8 cellular contexts compared by ENCODE assay signal in the genomic region with DNA sequence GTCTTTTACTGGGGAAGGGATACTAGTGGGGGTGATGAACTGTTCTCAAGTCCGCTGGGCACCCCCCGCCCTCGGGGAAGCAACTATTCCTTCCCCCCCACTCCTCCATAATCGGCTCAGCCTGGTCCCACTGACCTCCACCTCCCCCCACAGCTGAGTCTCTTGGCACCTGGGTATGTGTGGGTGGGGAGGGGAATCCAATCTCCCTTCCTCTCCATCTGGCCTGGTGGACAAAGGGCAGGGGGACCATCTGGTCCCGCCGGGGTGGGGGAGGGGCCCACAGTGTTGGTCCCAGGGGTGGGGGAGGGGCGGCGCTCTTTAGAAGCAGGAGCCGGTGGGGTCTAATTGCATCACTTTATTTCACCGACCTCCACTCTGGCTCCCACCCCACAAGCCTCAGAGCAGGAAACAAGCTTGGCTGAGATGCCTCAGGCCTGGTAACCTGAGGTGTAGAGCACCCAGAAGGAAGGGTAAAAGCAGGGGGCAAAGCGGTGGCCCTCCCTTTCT. TPM values are rescaled to one million over a fixed set of nuclear protein-coding genes. Genes with fewer than 3 reads are reported as not detected.
DNase-seq lines count a peak whose midpoint lies in the region; ATAC-seq, FAIRE-seq and TF ChIP-seq lines count a peak whose summit lies in the region.

No MANE protein-coding gene starts in this region.

- H3K4me1 ChIP-seq in keratinocyte (ENCODE audit: control insufficient read depth, extremely low read depth, insufficient read depth, low read length) = peaks cover 18% of the 10 kb centered on the region

- peak overlapping the region; percentile 69 for H3K4me3 ChIP-seq in AG09309 (ENCODE audit: control insufficient read depth, low read depth, low read length)
- H3K4me3 ChIP-seq in keratinocyte (ENCODE audit: control insufficient read depth in 2 of 3, extremely low read depth in 1 of 3, insufficient read depth in 2 of 3, low read depth in 1 of 3, low read length in 3 of 3) = peak overlapping the region; percentile 45 to 77 (median 61)

- peak overlapping the region; percentile 95 for H3K4me2 ChIP-seq in keratinocyte (ENCODE audit: control insufficient read depth, extremely low read depth, insufficient read depth, low read depth, low read length)

- no peaks in the 10 kb centered on the region for H3K27me3 ChIP-seq in keratinocyte (ENCODE audit: control insufficient read depth, extremely low read depth, insufficient read depth, low read length)

- dilution Hi-C loops in keratinocyte (cut with MboI; ENCODE audit: extremely low pct_ligation_motif_present, low sequenced_read_pairs) = no loop called here

- ATAC-seq in HG03039 (IDR thresholded peaks at IDR 0.05; ENCODE audit: unreplicated experiment) = no peak

- TF ChIP-seq CTCF in AG09309 (IDR thresholded peaks at IDR 0.05; ENCODE audit: control insufficient read depth, insufficient read depth, low read depth, low read length, missing control alignments) = no peak
- TF ChIP-seq CTCF in keratinocyte (optimal IDR thresholded peaks at IDR 0.05 in 1 of 3, IDR thresholded peaks at IDR 0.05 in 1 of 3, conservative IDR thresholded peaks at IDR 0.05 in 1 of 3; ENCODE audit: extremely low read depth in 1 of 3, insufficient read depth in 2 of 3, low read length in 3 of 3) = no peak

- H3K27ac ChIP-seq in angular gyrus (ENCODE audit: low read depth, low read length) = peak overlapping the region; percentile 92
- no peak overlapping the region for H3K27ac ChIP-seq in keratinocyte (ENCODE audit: control insufficient read depth, insufficient read depth, low read length)
- peak overlapping the region; percentile 95 for H3K27ac ChIP-seq in temporal lobe (ENCODE audit: low read depth, low read length)

- no peaks in the 10 kb centered on the region for H3K79me2 ChIP-seq in keratinocyte (ENCODE audit: control insufficient read depth, insufficient read depth, low read length)

- no peaks in the 10 kb centered on the region for H3K9me3 ChIP-seq in keratinocyte (ENCODE audit: control insufficient read depth, low read depth, low read length)

- H3K9me1 ChIP-seq in keratinocyte (ENCODE audit: control insufficient read depth, extremely low read depth, insufficient read depth, low read length) = no peaks in the 10 kb centered on the region

- H2AFZ ChIP-seq in keratinocyte (ENCODE audit: control insufficient read depth, low read length) = no peak overlapping the region

- no peaks in the 10 kb centered on the region for H4K20me1 ChIP-seq in keratinocyte (ENCODE audit: control insufficient read depth, extremely low read depth, insufficient read depth, low read length)

- FAIRE-seq in keratinocyte (lab: Jason Lieb, UNC) (no peak), urothelium cell line (lab: Jason Lieb, UNC) (no peak)

- DNase-seq in AG09309 (ENCODE audit: low read depth) (no peak), HT1080 (ENCODE audit: low read depth) (peak; percentile 29), keratinocyte (ENCODE audit: low read depth, low spot score) (no peak), SIG-M5 treated with dmso at 0.1 percent for 504 hours (lab: John Stamatoyannopoulos, UW; ENCODE audit: unreplicated experiment) (no peak), urothelium cell line (ENCODE audit: low spot score) (no peak)

- peaks cover 0 to 1% of the 10 kb centered on the region in 2 experiments for H3K36me3 ChIP-seq in keratinocyte (ENCODE audit: control insufficient read depth in 2 of 2, extremely low read depth in 1 of 2, insufficient read depth in 2 of 2, low read length in 2 of 2)

- peak overlapping the region; percentile 65 for H3K9ac ChIP-seq in keratinocyte (ENCODE audit: control insufficient read depth, extremely low read depth, insufficient read depth, low read length)

RNA-seq across cellular contexts. Expression of gene PCBP4, which starts 1.0 kb away (rescaled TPM):
- 85.6 and 95.9 TPM in 2 replicates for total RNA-seq in HT1080 (2014; rRNA removed; shearing (Covaris generic))
- 82.1 and 92.0 TPM in 2 replicates for polyA plus RNA-seq in HT1080 (2015; cell fraction: cytosol; rRNA removed)
- polyA plus RNA-seq in HT1080 (2015; cell fraction: nucleus; rRNA removed) = 109 and 114 TPM in 2 replicates
- 25.2 to 48.7 TPM (median 35.0 TPM) in 3 replicates for polyA plus RNA-seq in keratinocyte
- 12.1 TPM for polyA plus RNA-seq in keratinocyte (2011; ENCODE audit: low read depth)
- 36.7 and 63.1 TPM in 2 replicates for polyA plus RNA-seq in keratinocyte (2011; cell fraction: cytosol; rRNA removed)
- 46.9 and 68.3 TPM in 2 replicates for polyA plus RNA-seq in keratinocyte (2011; cell fraction: nucleus; rRNA removed)
- 28.2 and 37.6 TPM in 2 replicates for polyA plus RNA-seq in keratinocyte (2012; ENCODE audit: low replicate concordance)
- 30.8 to 67.1 TPM (median 45.1 TPM) in 3 replicates for polyA minus RNA-seq in keratinocyte
- 59.7 TPM for polyA minus RNA-seq in keratinocyte (2011; cell fraction: cytosol; rRNA and poly(A)+ RNA removed)
- polyA minus RNA-seq in keratinocyte (2011; cell fraction: nucleus; rRNA and poly(A)+ RNA removed) = 13.2 and 15.2 TPM in 2 replicates
- total RNA-seq in temporal lobe = 32.5 TPM

RNA-seq across cellular contexts. Expression of gene ABHD14B, which starts 5.6 kb away (rescaled TPM):
- 75.0 and 94.0 TPM in 2 replicates for total RNA-seq in HT1080 (2014; rRNA removed; shearing (Covaris generic))
- 169 and 171 TPM in 2 replicates for polyA plus RNA-seq in HT1080 (2015; cell fraction: cytosol; rRNA removed)
- polyA plus RNA-seq in HT1080 (2015; cell fraction: nucleus; rRNA removed) = 119 and 124 TPM in 2 replicates
- 32.8 to 57.2 TPM (median 34.7 TPM) in 3 replicates for polyA plus RNA-seq in keratinocyte
- polyA plus RNA-seq in keratinocyte (2011; ENCODE audit: low read depth) = 8.3 TPM
- 40.0 and 45.9 TPM in 2 replicates for polyA plus RNA-seq in keratinocyte (2011; cell fraction: cytosol; rRNA removed)
- 23.1 and 27.2 TPM in 2 replicates for polyA plus RNA-seq in keratinocyte (2011; cell fraction: nucleus; rRNA removed)
- polyA plus RNA-seq in keratinocyte (2012; ENCODE audit: low replicate concordance) = 28.0 and 31.3 TPM in 2 replicates
- 36.1 to 50.6 TPM (median 42.4 TPM) in 3 replicates for polyA minus RNA-seq in keratinocyte
- 44.9 TPM for polyA minus RNA-seq in keratinocyte (2011; cell fraction: cytosol; rRNA and poly(A)+ RNA removed)
- 10.8 and 15.4 TPM in 2 replicates for polyA minus RNA-seq in keratinocyte (2011; cell fraction: nucleus; rRNA and poly(A)+ RNA removed)
- 1.7 TPM for total RNA-seq in temporal lobe

RNA-seq across cellular contexts. Expression of gene ABHD14A, which starts 6.6 kb away (rescaled TPM):
- 24.6 and 25.1 TPM in 2 replicates for total RNA-seq in HT1080 (2014; rRNA removed; shearing (Covaris generic))
- polyA plus RNA-seq in HT1080 (2015; cell fraction: cytosol; rRNA removed) = 18.2 and 24.4 TPM in 2 replicates
- 6.6 and 7.2 TPM in 2 replicates for polyA plus RNA-seq in HT1080 (2015; cell fraction: nucleus; rRNA removed)
- 6.9 to 10.6 TPM (median 7.5 TPM) in 3 replicates for polyA plus RNA-seq in keratinocyte
- not detected for polyA plus RNA-seq in keratinocyte (2011; ENCODE audit: low read depth)
- polyA plus RNA-seq in keratinocyte (2011; cell fraction: cytosol; rRNA removed) = 7.1 and 12.4 TPM in 2 replicates
- 4.0 and 5.9 TPM in 2 replicates for polyA plus RNA-seq in keratinocyte (2011; cell fraction: nucleus; rRNA removed)
- 2.2 and 8.6 TPM in 2 replicates for polyA plus RNA-seq in keratinocyte (2012; ENCODE audit: low replicate concordance)
- 3.0 to 10.1 TPM (median 4.1 TPM) in 3 replicates for polyA minus RNA-seq in keratinocyte
- polyA minus RNA-seq in keratinocyte (2011; cell fraction: cytosol; rRNA and poly(A)+ RNA removed) = 10.0 TPM
- 0.62 and 2.7 TPM in 2 replicates for polyA minus RNA-seq in keratinocyte (2011; cell fraction: nucleus; rRNA and poly(A)+ RNA removed)
- total RNA-seq in temporal lobe = 11.6 TPM

RNA-seq across cellular contexts. Expression of gene GPR62, which starts 13.0 kb away (rescaled TPM):
- total RNA-seq in HT1080 (2014; rRNA removed; shearing (Covaris generic)) = 0.08 and 0.23 TPM in 2 replicates
- 0.08 and 0.09 TPM in 2 replicates for polyA plus RNA-seq in HT1080 (2015; cell fraction: cytosol; rRNA removed)
- polyA plus RNA-seq in HT1080 (2015; cell fraction: nucleus; rRNA removed) = 0.34 and 0.45 TPM in 2 replicates
- polyA plus RNA-seq in keratinocyte = not detected in 3 replicates
- not detected for polyA plus RNA-seq in keratinocyte (2011; ENCODE audit: low read depth)
- not detected in 2 replicates for polyA plus RNA-seq in keratinocyte (2011; cell fraction: cytosol; rRNA removed)
- polyA plus RNA-seq in keratinocyte (2011; cell fraction: nucleus; rRNA removed) = not detected in 2 replicates
- polyA plus RNA-seq in keratinocyte (2012; ENCODE audit: low replicate concordance) = not detected in 2 replicates
- polyA minus RNA-seq in keratinocyte = not detected in 3 replicates
- not detected for polyA minus RNA-seq in keratinocyte (2011; cell fraction: cytosol; rRNA and poly(A)+ RNA removed)
- polyA minus RNA-seq in keratinocyte (2011; cell fraction: nucleus; rRNA and poly(A)+ RNA removed) = not detected in 2 replicates
- 0.25 TPM for total RNA-seq in temporal lobe

RNA-seq across cellular contexts. Expression of gene ACY1, which starts 15.1 kb away (rescaled TPM):
- 105 and 171 TPM in 2 replicates for total RNA-seq in HT1080 (2014; rRNA removed; shearing (Covaris generic))
- 96.7 and 110 TPM in 2 replicates for polyA plus RNA-seq in HT1080 (2015; cell fraction: cytosol; rRNA removed)
- polyA plus RNA-seq in HT1080 (2015; cell fraction: nucleus; rRNA removed) = 147 and 153 TPM in 2 replicates
- polyA plus RNA-seq in keratinocyte = 71.8 to 91.8 TPM (median 76.6 TPM) in 3 replicates
- polyA plus RNA-seq in keratinocyte (2011; ENCODE audit: low read depth) = 18.5 TPM
- polyA plus RNA-seq in keratinocyte (2011; cell fraction: cytosol; rRNA removed) = 78.8 and 120 TPM in 2 replicates
- 100 and 133 TPM in 2 replicates for polyA plus RNA-seq in keratinocyte (2011; cell fraction: nucleus; rRNA removed)
- 69.1 and 86.6 TPM in 2 replicates for polyA plus RNA-seq in keratinocyte (2012; ENCODE audit: low replicate concordance)
- polyA minus RNA-seq in keratinocyte = 89.2 to 310 TPM (median 100 TPM) in 3 replicates
- polyA minus RNA-seq in keratinocyte (2011; cell fraction: cytosol; rRNA and poly(A)+ RNA removed) = 154 TPM
- 37.4 and 52.6 TPM in 2 replicates for polyA minus RNA-seq in keratinocyte (2011; cell fraction: nucleus; rRNA and poly(A)+ RNA removed)
- 1.2 TPM for total RNA-seq in temporal lobe

Comparison
In these comparisons a context has a peak if more than half of its experiments do, and no peak if none do; other contexts are left out.
1. RNA of gene ABHD14B, which starts 5.6 kb away (total RNA-seq): 75.0 to 94.0 TPM in HT1080; 1.7 TPM in temporal lobe (single experiment); every median in the first group is over 10 times any median in the second.